In the genomic region with DNA sequence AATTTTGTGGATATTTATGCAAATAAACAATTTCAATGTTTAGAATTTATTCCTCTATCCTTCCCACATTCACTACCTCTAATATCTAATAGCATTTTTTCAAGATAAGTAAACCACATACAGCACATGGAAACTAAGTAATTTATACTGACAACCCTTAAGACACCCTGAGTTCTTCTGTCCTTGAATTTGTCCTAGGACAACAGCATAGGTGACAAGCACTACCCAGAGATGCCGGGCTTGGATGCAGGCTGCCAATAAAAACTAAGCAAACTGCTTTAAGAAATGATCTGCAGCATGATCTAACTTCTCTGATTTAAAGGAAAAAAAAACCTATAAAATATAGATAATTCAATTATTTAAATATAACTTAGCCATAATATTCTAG, we compare ENCODE assay signal across 1 cellular context.
TF ChIP-seq lines count a peak whose summit lies in the region.

No MANE protein-coding gene starts in this region.

TF ChIP-seq in HEK293, 187 proteins besides CTCF, POLR2A, EP300 and RAD21 (continued from another document):
- TF ChIP-seq, protein P1, sequence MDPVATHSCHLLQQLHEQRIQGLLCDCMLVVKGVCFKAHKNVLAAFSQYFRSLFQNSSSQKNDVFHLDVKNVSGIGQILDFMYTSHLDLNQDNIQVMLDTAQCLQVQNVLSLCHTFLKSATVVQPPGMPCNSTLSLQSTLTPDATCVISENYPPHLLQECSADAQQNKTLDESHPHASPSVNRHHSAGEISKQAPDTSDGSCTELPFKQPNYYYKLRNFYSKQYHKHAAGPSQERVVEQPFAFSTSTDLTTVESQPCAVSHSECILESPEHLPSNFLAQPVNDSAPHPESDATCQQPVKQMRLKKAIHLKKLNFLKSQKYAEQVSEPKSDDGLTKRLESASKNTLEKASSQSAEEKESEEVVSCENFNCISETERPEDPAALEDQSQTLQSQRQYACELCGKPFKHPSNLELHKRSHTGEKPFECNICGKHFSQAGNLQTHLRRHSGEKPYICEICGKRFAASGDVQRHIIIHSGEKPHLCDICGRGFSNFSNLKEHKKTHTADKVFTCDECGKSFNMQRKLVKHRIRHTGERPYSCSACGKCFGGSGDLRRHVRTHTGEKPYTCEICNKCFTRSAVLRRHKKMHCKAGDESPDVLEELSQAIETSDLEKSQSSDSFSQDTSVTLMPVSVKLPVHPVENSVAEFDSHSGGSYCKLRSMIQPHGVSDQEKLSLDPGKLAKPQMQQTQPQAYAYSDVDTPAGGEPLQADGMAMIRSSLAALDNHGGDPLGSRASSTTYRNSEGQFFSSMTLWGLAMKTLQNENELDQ (tag by site-specific recombination; IDR thresholded peaks at IDR 0.05; ENCODE audit: low read depth), result no peak
- TF ChIP-seq, protein P2, sequence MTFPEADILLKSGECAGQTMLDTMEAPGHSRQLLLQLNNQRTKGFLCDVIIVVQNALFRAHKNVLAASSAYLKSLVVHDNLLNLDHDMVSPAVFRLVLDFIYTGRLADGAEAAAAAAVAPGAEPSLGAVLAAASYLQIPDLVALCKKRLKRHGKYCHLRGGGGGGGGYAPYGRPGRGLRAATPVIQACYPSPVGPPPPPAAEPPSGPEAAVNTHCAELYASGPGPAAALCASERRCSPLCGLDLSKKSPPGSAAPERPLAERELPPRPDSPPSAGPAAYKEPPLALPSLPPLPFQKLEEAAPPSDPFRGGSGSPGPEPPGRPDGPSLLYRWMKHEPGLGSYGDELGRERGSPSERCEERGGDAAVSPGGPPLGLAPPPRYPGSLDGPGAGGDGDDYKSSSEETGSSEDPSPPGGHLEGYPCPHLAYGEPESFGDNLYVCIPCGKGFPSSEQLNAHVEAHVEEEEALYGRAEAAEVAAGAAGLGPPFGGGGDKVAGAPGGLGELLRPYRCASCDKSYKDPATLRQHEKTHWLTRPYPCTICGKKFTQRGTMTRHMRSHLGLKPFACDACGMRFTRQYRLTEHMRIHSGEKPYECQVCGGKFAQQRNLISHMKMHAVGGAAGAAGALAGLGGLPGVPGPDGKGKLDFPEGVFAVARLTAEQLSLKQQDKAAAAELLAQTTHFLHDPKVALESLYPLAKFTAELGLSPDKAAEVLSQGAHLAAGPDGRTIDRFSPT (tag by site-specific recombination; IDR thresholded peaks at IDR 0.05), result no peak
- no peak for TF ChIP-seq ZNF366 (tag by site-specific recombination; conservative IDR thresholded peaks at IDR 0.05)
- TF ChIP-seq ZNF266 (tag by site-specific recombination; IDR thresholded peaks at IDR 0.05; ENCODE audit: low read depth), result no peak
- TF ChIP-seq ZNF785 (tag by site-specific recombination; IDR thresholded peaks at IDR 0.05), result no peak
